In genomic region chr2:180016937-180017336, GRCh38 we compare ENCODE assay signal across 16 cellular contexts.
"Had no signal": no experiment of that assay in that cellular context is flagged by ENCODE, and none has a peak within 500 bp of the region (broad histone marks: within the 10 kb centered on the region; RNA-seq: fewer than 3 reads in every experiment).

No MANE protein-coding gene starts in this region.

- H3K27ac ChIP-seq: gastrocnemius medialis, left ventricle myocardium inferior, pancreas, thoracic aorta, uterus had no signal

- H3K4me1 ChIP-seq: gastrocnemius medialis, left ventricle myocardium inferior, pancreas, uterus had no signal

- H3K27ac Mint-ChIP-seq: activated naive CD8-positive, alpha-beta T cell; nephron progenitor cell; T-helper 2 cell treated with Interferon-gamma antibody and Interleukin-4, amounts not matched to agents 5 μg/mL and 100 μg/mL, for 36 hours had no signal

- H3K4me3 ChIP-seq: esophagus squamous epithelium, gastrocnemius medialis, left ventricle myocardium inferior, pancreas, thoracic aorta, uterus had no signal

- H3K9me3 ChIP-seq: esophagus squamous epithelium, gastrocnemius medialis, left ventricle myocardium inferior, pancreas, thoracic aorta, uterus had no signal

- H3K27me3 ChIP-seq: esophagus squamous epithelium, gastrocnemius medialis, pancreas, uterus had no signal

- H3K36me3 Mint-ChIP-seq: activated naive CD8-positive, alpha-beta T cell had no signal

- H3K4me3 Mint-ChIP-seq: activated naive CD8-positive, alpha-beta T cell; nephron progenitor cell; stimulated activated naive CD8-positive, alpha-beta T cell treated with anti-CD3 and anti-CD28 coated beads, Interleukin-15, amount 100 ng/mL, for 72 hours; T-helper 2 cell treated with Interferon-gamma antibody and Interleukin-4, amounts not matched to agents 5 μg/mL and 100 μg/mL, for 36 hours had no signal

- H3K9me3 Mint-ChIP-seq: stimulated activated naive CD8-positive, alpha-beta T cell treated with anti-CD3 and anti-CD28 coated beads, Interleukin-15, amount 100 ng/mL, for 72 hours; T-helper 2 cell treated with Interferon-gamma antibody and Interleukin-4, amounts not matched to agents 5 μg/mL and 100 μg/mL, for 36 hours had no signal

- H3K36me3 ChIP-seq: esophagus squamous epithelium, gastrocnemius medialis, left ventricle myocardium inferior, pancreas, thoracic aorta, uterus had no signal

- H3K4me1 Mint-ChIP-seq: stimulated activated naive CD8-positive, alpha-beta T cell treated with anti-CD3 and anti-CD28 coated beads, Interleukin-15, amount 100 ng/mL, for 72 hours had no signal

- DNase-seq: activated CD4-positive, alpha-beta T cell treated with anti-CD3 and anti-CD28 coated beads, Interleukin-2, amount 50 U/mL, for 4 hours; activated effector memory CD4-positive, alpha-beta T cell treated with anti-CD3 and anti-CD28 coated beads, Interleukin-2, amount 50 U/mL, for 16 hours; activated T-cell treated with anti-CD3 and anti-CD28 coated beads, Interleukin-2, amount 50 U/mL, for 1 hour; esophagus squamous epithelium; kidney; left ventricle myocardium inferior; mesendoderm; nephron progenitor cell; stimulated activated CD4-positive, alpha-beta T cell treated with anti-CD3 and anti-CD28 coated beads, Interleukin-4, amount 100 ng/mL, for 4 hours; stimulated activated naive CD8-positive, alpha-beta T cell treated with anti-CD3 and anti-CD28 coated beads, Interleukin-15, amount 100 ng/mL, for 72 hours had no signal
